In genomic region chrY:21003059-21003458, GRCh38 we compare ENCODE assay signal across 13 cellular contexts.
DNase-seq lines count a peak whose midpoint lies in the region; ATAC-seq and TF ChIP-seq lines count a peak whose summit lies in the region.
"Had no signal": no experiment of that assay in that cellular context is flagged by ENCODE, and none has a peak within 500 bp of the region (broad histone marks: within the 10 kb centered on the region; RNA-seq: fewer than 3 reads in every experiment).

No MANE protein-coding gene starts in this region.

- H3K36me3 Mint-ChIP-seq in activated naive CD4-positive, alpha-beta T cell treated with anti-CD3 and anti-CD28 coated beads, Interleukin-2, amount 50 U/mL, for 72 hours, result peaks cover 0 to 6% of the 10 kb centered on the region in 2 donors
- H3K36me3 Mint-ChIP-seq in stimulated activated effector memory CD8-positive, alpha-beta T cell treated with anti-CD3 and anti-CD28 coated beads, Interleukin-12 subunit alpha, Interleukin-12 subunit beta, amount 100 ng/mL, for 72 hours, result no peaks in the 10 kb centered on the region
- H3K36me3 Mint-ChIP-seq: CD8-positive, alpha-beta T cell had no signal

- TF ChIP-seq EP300 in SK-N-SH (IDR thresholded peaks at IDR 0.05; ENCODE audit: borderline replicate concordance in 1 of 2, low read depth in 1 of 2, low read length in 1 of 2), result no peak

- CTCF ChIA-PET in SK-N-SH (lab: Yijun Ruan, JAX), result no interaction called here

- no peaks in the 10 kb centered on the region for H3F3A ChIP-seq in SK-N-SH (replicated peaks; ENCODE audit: insufficient read depth)

- no peak overlapping the region for H3K4me3 ChIP-seq in SK-N-SH (ENCODE audit: low read depth in 2 of 2, low read length in 1 of 2)
- H3K4me3 ChIP-seq: BLaER1 treated with 17β-estradiol and CSF1 and Interleukin-3, amounts not matched to agents 10 nM and 100 nM had no signal

- peaks cover 0 to 7% of the 10 kb centered on the region in 2 donors for H3K9me3 Mint-ChIP-seq in activated naive CD4-positive, alpha-beta T cell treated with anti-CD3 and anti-CD28 coated beads, Interleukin-2, amount 50 U/mL, for 72 hours
- H3K9me3 Mint-ChIP-seq in stimulated activated effector memory CD8-positive, alpha-beta T cell treated with anti-CD3 and anti-CD28 coated beads, Interleukin-12 subunit alpha, Interleukin-12 subunit beta, amount 100 ng/mL, for 72 hours, result no peaks in the 10 kb centered on the region
- H3K9me3 Mint-ChIP-seq: CD8-positive, alpha-beta T cell; H9 had no signal

- no peaks in the 10 kb centered on the region for H3K9me3 ChIP-seq in SK-N-SH
- H3K9me3 ChIP-seq: BLaER1 treated with 17β-estradiol and CSF1 and Interleukin-3, amounts not matched to agents 10 nM and 100 nM had no signal

- no peak overlapping the region for H3K4me3 Mint-ChIP-seq in stimulated activated effector memory CD8-positive, alpha-beta T cell treated with anti-CD3 and anti-CD28 coated beads, Interleukin-12 subunit alpha, Interleukin-12 subunit beta, amount 100 ng/mL, for 72 hours
- H3K4me3 Mint-ChIP-seq: B cell; CD8-positive, alpha-beta T cell; H9 had no signal

- TF ChIP-seq RAD21 in SK-N-SH (IDR thresholded peaks at IDR 0.05; ENCODE audit: low read length), result no peak

- no peaks in the 10 kb centered on the region for H3K4me1 ChIP-seq in SK-N-SH (ENCODE audit: control insufficient read depth in 1 of 2, insufficient read depth in 2 of 2, low read depth in 1 of 2, low read length in 1 of 2)
- H3K4me1 ChIP-seq: BLaER1 treated with 17β-estradiol and CSF1 and Interleukin-3, amounts not matched to agents 10 nM and 100 nM had no signal

- H3K27ac Mint-ChIP-seq in activated naive CD4-positive, alpha-beta T cell treated with anti-CD3 and anti-CD28 coated beads, Interleukin-2, amount 50 U/mL, for 72 hours, result no peak overlapping the region
- no peak overlapping the region for H3K27ac Mint-ChIP-seq in stimulated activated effector memory CD8-positive, alpha-beta T cell treated with anti-CD3 and anti-CD28 coated beads, Interleukin-12 subunit alpha, Interleukin-12 subunit beta, amount 100 ng/mL, for 72 hours
- H3K27ac Mint-ChIP-seq: B cell; CD8-positive, alpha-beta T cell; H9 had no signal

- H3K9me2 ChIP-seq in SK-N-SH, result no peaks in the 10 kb centered on the region

- H3K9ac ChIP-seq in SK-N-SH, result no peak overlapping the region
- H3K9ac ChIP-seq: BLaER1 treated with 17β-estradiol and CSF1 and Interleukin-3, amounts not matched to agents 10 nM and 100 nM had no signal

- H2AFZ ChIP-seq in SK-N-SH (ENCODE audit: low read depth), result no peak overlapping the region

- DNase-seq in activated CD4-positive, alpha-beta T cell treated with anti-CD3 and anti-CD28 coated beads for 48 hours, result peak; percentile 20
- DNase-seq in activated CD4-positive, alpha-beta T cell treated with anti-CD3 and anti-CD28 coated beads, Interleukin-2, amount 50 U/mL, for 48 hours, result no peak
- no peak for DNase-seq in activated naive CD4-positive, alpha-beta T cell treated with anti-CD3 and anti-CD28 coated beads, Interleukin-2, amount 50 U/mL, for 72 hours (ENCODE audit: low spot score in 2 of 2)
- DNase-seq in activated naive CD4-positive, alpha-beta T cell (lab: John Stamatoyannopoulos, UW), result no peak
- DNase-seq in stimulated activated effector memory CD8-positive, alpha-beta T cell treated with anti-CD3 and anti-CD28 coated beads, Interleukin-12 subunit alpha, Interleukin-12 subunit beta, amount 100 ng/mL, for 72 hours (ENCODE audit: low spot score in 2 of 2), result peak in 1 of 2 donors; percentile 38
- DNase-seq in SK-N-SH, result no peak
- DNase-seq: CD8-positive, alpha-beta T cell; DMS 273 treated with DMSO at 0.1 percent for 48 hours; DMS53; DND-41; H9 had no signal

- H3K36me3 ChIP-seq in SK-N-SH (replicated peaks in 1 of 2; ENCODE audit: control insufficient read depth in 1 of 2, insufficient read depth in 2 of 2, low read length in 1 of 2), result no peaks in the 10 kb centered on the region
- H3K36me3 ChIP-seq: BLaER1 treated with 17β-estradiol and CSF1 and Interleukin-3, amounts not matched to agents 10 nM and 100 nM had no signal

- no peak overlapping the region for H3K4me2 ChIP-seq in SK-N-SH
- H3K4me2 ChIP-seq: BLaER1 treated with 17β-estradiol and CSF1 and Interleukin-3, amounts not matched to agents 10 nM and 100 nM had no signal

- H3K27me3 ChIP-seq in SK-N-SH (ENCODE audit: insufficient read depth), result no peaks in the 10 kb centered on the region
- H3K27me3 ChIP-seq: BLaER1 treated with 17β-estradiol and CSF1 and Interleukin-3, amounts not matched to agents 10 nM and 100 nM had no signal

- no peaks in the 10 kb centered on the region for H3K79me2 ChIP-seq in SK-N-SH (ENCODE audit: insufficient read depth)

- POLR2A ChIA-PET in SK-N-SH (lab: Yijun Ruan, JAX), result no interaction called here

- H3K4me1 Mint-ChIP-seq in stimulated activated effector memory CD8-positive, alpha-beta T cell treated with anti-CD3 and anti-CD28 coated beads, Interleukin-12 subunit alpha, Interleukin-12 subunit beta, amount 100 ng/mL, for 72 hours, result no peaks in the 10 kb centered on the region
- H3K4me1 Mint-ChIP-seq: H9 had no signal

- WGBS in SK-N-SH (ENCODE audit: low lambda C conversion rate), result no CpG with 5 or more reads among the region's 2 CpGs

- no peaks in the 10 kb centered on the region for H4K20me1 ChIP-seq in SK-N-SH (ENCODE audit: insufficient read depth)
- H4K20me1 ChIP-seq: BLaER1 treated with 17β-estradiol and CSF1 and Interleukin-3, amounts not matched to agents 10 nM and 100 nM had no signal

- TF ChIP-seq CTCF in SK-N-SH (IDR thresholded peaks at IDR 0.05), result no peak

- peak; percentile 37 to 57 for ATAC-seq in activated naive CD4-positive, alpha-beta T cell treated with anti-CD3 and anti-CD28 coated beads, Interleukin-2, amount 50 U/mL, for 72 hours
- peak; percentile 55 for ATAC-seq in stimulated activated effector memory CD8-positive, alpha-beta T cell treated with anti-CD3 and anti-CD28 coated beads, Interleukin-12 subunit alpha, Interleukin-12 subunit beta, amount 100 ng/mL, for 72 hours
- ATAC-seq: CD8-positive, alpha-beta T cell had no signal

- no peak overlapping the region for H3K27ac ChIP-seq in SK-N-SH (ENCODE audit: low read depth in 2 of 2, low read length in 1 of 2)
- H3K27ac ChIP-seq: BLaER1 treated with 17β-estradiol and CSF1 and Interleukin-3, amounts not matched to agents 10 nM and 100 nM had no signal

TF ChIP-seq in SK-N-SH, 30 proteins besides CTCF, POLR2A, EP300 and RAD21:
- no peak for TF ChIP-seq USF2 (IDR thresholded peaks at IDR 0.05; ENCODE audit: borderline replicate concordance, low read depth, low read length)
- no peak for TF ChIP-seq RXRA (IDR thresholded peaks at IDR 0.05; ENCODE audit: borderline replicate concordance, low read depth)
- TF ChIP-seq SMC3 (IDR thresholded peaks at IDR 0.05; ENCODE audit: low read depth, low read length), result no peak
- no peak for TF ChIP-seq USF1 (IDR thresholded peaks at IDR 0.05; ENCODE audit: borderline replicate concordance, low read depth)
- TF ChIP-seq JUND (IDR thresholded peaks at IDR 0.05), result no peak
- TF ChIP-seq MEF2A (IDR thresholded peaks at IDR 0.05; ENCODE audit: borderline replicate concordance, low read depth), result no peak
- no peak for TF ChIP-seq ZBTB33 (IDR thresholded peaks at IDR 0.05; ENCODE audit: borderline replicate concordance, low read depth)
- no peak for TF ChIP-seq EZH2phosphoT487 (IDR thresholded peaks at IDR 0.05; ENCODE audit: borderline replicate concordance, low read depth)
- no peak for TF ChIP-seq TCF12 (IDR thresholded peaks at IDR 0.05)
- no peak for TF ChIP-seq TEAD4 (IDR thresholded peaks at IDR 0.05; ENCODE audit: borderline replicate concordance, insufficient read depth)
- no peak for TF ChIP-seq TAF1 (IDR thresholded peaks at IDR 0.05; ENCODE audit: borderline replicate concordance, low read depth, low read length)
- TF ChIP-seq NFIC (IDR thresholded peaks at IDR 0.05; ENCODE audit: borderline replicate concordance), result no peak
- no peak for TF ChIP-seq RFX5 (IDR thresholded peaks at IDR 0.05; ENCODE audit: low read length)
- TF ChIP-seq POLR2AphosphoS5 (IDR thresholded peaks at IDR 0.05; ENCODE audit: low read depth, low read length), result no peak
- no peak for TF ChIP-seq GATA2 (CRISPR knock-in tag; IDR thresholded peaks at IDR 0.05)
